ENCODE assay signal across 22 cellular contexts in genomic region chr10:80322158-80322557, GRCh38. TPM values are rescaled to one million over a fixed set of nuclear protein-coding genes. Genes with fewer than 3 reads are reported as not detected.
A peak's percentile ranks its signal among the peaks of the same experiment; 100 is the strongest.
DNase-seq lines count a peak whose midpoint lies in the region; ATAC-seq, FAIRE-seq and TF ChIP-seq lines count a peak whose summit lies in the region.
"Had no signal": no experiment of that assay in that cellular context is flagged by ENCODE, and none has a peak within 500 bp of the region (broad histone marks: within the 10 kb centered on the region; RNA-seq: fewer than 3 reads in every experiment).

No MANE protein-coding gene starts in this region.

- POLR2A ChIA-PET in K562 (lab: Yijun Ruan, JAX) (interaction anchor here (1.0 to 1.5 kb wide), 2 partner anchors 14 to 23 kb away, joined by 3 to 6 read pairs; no protein-coding TSS in a partner anchor), H1 (lab: Charles Lee; ENCODE audit: partially characterized antibody) (no interaction called here)

- no peak overlapping the region for H2BK15ac ChIP-seq in H1 (ENCODE audit: low read length)

- FAIRE-seq in K562 (lab: Jason Lieb, UNC) (no peak), H1 (lab: Jason Lieb, UNC) (no peak)
- FAIRE-seq: A549, GM12892, GM18507 had no signal

- in situ Hi-C loops in K562 (cut with MboI): no loop called here
- in situ Hi-C loops in transverse colon (cut with MboI; ENCODE audit: low pct_ligation_motif_present in 1 of 4, low pct_unique_long_range_greater_than_20kb in 1 of 4, low sequenced_read_pairs in 3 of 4): no loop called here

- no peak overlapping the region for H3K18ac ChIP-seq in H1 (ENCODE audit: extremely low read depth, low read length)

- H3K27me3 ChIP-seq in K562 (ENCODE audit: control insufficient read depth in 2 of 2, insufficient read depth in 2 of 2, low read length in 2 of 2): peaks cover 5 to 22% of the 10 kb centered on the region in 2 experiments; a peak in 2 of 5 replicates
- no peaks in the 10 kb centered on the region for H3K27me3 ChIP-seq in H1 (replicated peaks in 1 of 4; ENCODE audit: control insufficient read depth in 3 of 4, extremely low read depth in 1 of 4, insufficient read depth in 3 of 4, low read length in 3 of 4)
- H3K27me3 ChIP-seq in right lobe of liver: no peaks in the 10 kb centered on the region
- no peaks in the 10 kb centered on the region for H3K27me3 ChIP-seq in transverse colon

- intact Hi-C loops in K562 (cut with micrococcal nuclease) (no loop called here), right lobe of liver (cut with DNase I) (loop anchor here in 1 of 2 donors (10.0 kb wide), 1 partner anchor 57 kb away; no protein-coding TSS in a partner anchor), transverse colon (cut with DNase I; ENCODE audit: low total_unique reads) (no loop called here)

- no peak overlapping the region for H3K9ac ChIP-seq in K562 (ENCODE audit: insufficient read depth in 1 of 2, low read depth in 2 of 2, low read length in 2 of 2)
- no peak overlapping the region for H3K9ac ChIP-seq in H1 (replicated peaks in 1 of 4; ENCODE audit: extremely low read depth in 1 of 4, low read depth in 3 of 4, low read length in 3 of 4)

- no peak overlapping the region for H2AK5ac ChIP-seq in H1 (ENCODE audit: low read depth, low read length)

- H4K20me1 ChIP-seq in K562 (replicated peaks; ENCODE audit: control insufficient read depth, insufficient read depth, low read length) (no peaks in the 10 kb centered on the region), H1 (replicated peaks in 1 of 2; ENCODE audit: control insufficient read depth in 1 of 2, insufficient read depth in 2 of 2, low read length in 2 of 2) (no peaks in the 10 kb centered on the region)

- no peaks in the 10 kb centered on the region for H3K9me3 ChIP-seq in K562 (replicated peaks; ENCODE audit: control insufficient read depth, insufficient read depth, low read depth, low read length)
- no peaks in the 10 kb centered on the region for H3K9me3 ChIP-seq in H1 (ENCODE audit: insufficient read depth in 2 of 2, low read depth in 1 of 2, low read length in 1 of 2)
- no peaks in the 10 kb centered on the region for H3K9me3 ChIP-seq in right lobe of liver
- no peaks in the 10 kb centered on the region for H3K9me3 ChIP-seq in transverse colon
- H3K9me3 ChIP-seq: A549 had no signal

- H3K79me2 ChIP-seq in K562 (ENCODE audit: control insufficient read depth, insufficient read depth, low read length) (no peaks in the 10 kb centered on the region), H1 (ENCODE audit: control insufficient read depth in 1 of 2, insufficient read depth in 2 of 2, low read length in 2 of 2) (no peaks in the 10 kb centered on the region)

- H3K27ac ChIP-seq in K562 (ENCODE audit: extremely low read depth, low read depth, low read length): no peak overlapping the region
- no peak overlapping the region for H3K27ac ChIP-seq in H1 (ENCODE audit: low read depth, low read length)
- H3K27ac ChIP-seq in right lobe of liver: peak overlapping the region; percentile 54 to 92 (median 91)
- H3K27ac ChIP-seq in transverse colon: no peak overlapping the region
- H3K27ac ChIP-seq: A549 had no signal

- no peak overlapping the region for H2BK5ac ChIP-seq in H1 (ENCODE audit: low read depth, low read length)

- no peak overlapping the region for H2BK20ac ChIP-seq in H1 (ENCODE audit: low read length)

- no peak overlapping the region for H2BK12ac ChIP-seq in H1 (ENCODE audit: low read depth, low read length)

- ATAC-seq in K562 (no peak), right lobe of liver (peak in 2 of 4 donors; percentile 6 to 11), GM18868 (IDR thresholded peaks at IDR 0.05; ENCODE audit: unreplicated experiment) (no peak)
- ATAC-seq: A549, GM23338, HCT116 had no signal

- 0% methylated on average over 2 of the region's 2 CpGs for WGBS in K562 (ENCODE audit: insufficient coverage, low coverage, missing lambda C conversion rate)
- WGBS in H1 (ENCODE audit: extremely low coverage in 1 of 2, insufficient coverage in 1 of 2, insufficient read length in 1 of 2, insufficient replicate concordance in 2 of 2, low coverage in 1 of 2, low lambda C conversion rate in 2 of 2, missing lambda C conversion rate in 1 of 2), 2 experiments: 92% methylated on average over 2 of the region's 2 CpGs; no CpG with 5 or more reads in 1 of the 2 experiments
- WGBS in right lobe of liver (ENCODE audit: insufficient coverage, low coverage, low lambda C conversion rate, missing lambda C conversion rate): 60% methylated on average over 2 of the region's 2 CpGs
- WGBS in transverse colon (ENCODE audit: low coverage in 1 of 2), 2 donors: 60 to 68% methylated on average over 1 to 2 of the region's 2 CpGs

- no peaks in the 10 kb centered on the region for H3K23me2 ChIP-seq in H1 (ENCODE audit: low read depth, low read length)

- TF ChIP-seq CTCF in K562 (IDR thresholded peaks at IDR 0.05 in 2 of 3, conservative IDR thresholded peaks at IDR 0.05 in 1 of 3; ENCODE audit: insufficient read depth in 2 of 3, low read depth in 1 of 3, low read length in 3 of 3): no peak
- no peak for TF ChIP-seq CTCF in H1 (IDR thresholded peaks at IDR 0.05; ENCODE audit: control extremely low read depth in 1 of 3, insufficient read depth in 1 of 3, low read depth in 1 of 3, low read length in 3 of 3)
- no peak for TF ChIP-seq CTCF in right lobe of liver (IDR thresholded peaks at IDR 0.05)
- TF ChIP-seq CTCF in transverse colon (IDR thresholded peaks at IDR 0.05): no peak

- H3K4ac ChIP-seq in H1 (replicated peaks; ENCODE audit: insufficient read length, low read depth, low read length): no peak overlapping the region

- no peak overlapping the region for H3K4me3 ChIP-seq in K562
- no peak overlapping the region for H3K4me3 ChIP-seq in H1 (ENCODE audit: extremely low read depth in 1 of 4, insufficient read depth in 2 of 4, low read depth in 3 of 4, low read length in 4 of 4)
- H3K4me3 ChIP-seq in right lobe of liver: no peak overlapping the region
- no peak overlapping the region for H3K4me3 ChIP-seq in transverse colon
- H3K4me3 ChIP-seq: A549, GM23338 had no signal

- H2BK120ac ChIP-seq in H1 (replicated peaks; ENCODE audit: low read depth, low read length): no peak overlapping the region

- H3K79me1 ChIP-seq in H1 (ENCODE audit: low read depth, low read length): no peaks in the 10 kb centered on the region

- CTCF ChIA-PET in K562 (lab: Yijun Ruan, JAX; ENCODE audit: low intra/inter-chr PET ratio): no interaction called here
- CTCF ChIA-PET in H1 (lab: Charles Lee; ENCODE audit: partially characterized antibody): interaction anchor here (0.6 to 1.3 kb wide), 5 partner anchors 32 to 1247 kb away, joined by 3 to 4 read pairs (median 3); no protein-coding TSS in a partner anchor

- H2AFZ ChIP-seq in K562 (ENCODE audit: low read depth, low read length) (no peak overlapping the region), H1 (ENCODE audit: low read length) (no peak overlapping the region)

- no peaks in the 10 kb centered on the region for H3K36me3 ChIP-seq in K562 (ENCODE audit: control insufficient read depth, insufficient read depth, low read length)
- H3K36me3 ChIP-seq in H1 (ENCODE audit: control insufficient read depth in 2 of 4, insufficient read depth in 4 of 4, low read length in 3 of 4): no peaks in the 10 kb centered on the region
- H3K36me3 ChIP-seq in right lobe of liver: no peaks in the 10 kb centered on the region
- H3K36me3 ChIP-seq in transverse colon: no peaks in the 10 kb centered on the region

- H3K56ac ChIP-seq in H1 (replicated peaks; ENCODE audit: insufficient read length, low read depth, low read length): no peak overlapping the region

- H4K91ac ChIP-seq in H1 (replicated peaks; ENCODE audit: insufficient read length, low read length): no peak overlapping the region

- H3K23ac ChIP-seq in H1 (ENCODE audit: insufficient read length): no peak overlapping the region

- H3K4me2 ChIP-seq in K562 (ENCODE audit: insufficient read depth, low read length): no peak overlapping the region
- no peak overlapping the region for H3K4me2 ChIP-seq in H1 (ENCODE audit: insufficient read depth in 1 of 2, low read depth in 2 of 2, low read length in 2 of 2)
- H3K4me2 ChIP-seq: A549, GM23338 had no signal

- H4K5ac ChIP-seq in H1 (ENCODE audit: insufficient read length, low read depth, low read length): no peak overlapping the region

- H3K4me1 ChIP-seq in K562 (replicated peaks in 1 of 2; ENCODE audit: control insufficient read depth in 2 of 2, insufficient read depth in 2 of 2, low read length in 2 of 2) (no peaks in the 10 kb centered on the region), H1 (replicated peaks in 1 of 4; ENCODE audit: control insufficient read depth in 3 of 4, insufficient read depth in 4 of 4, low read length in 3 of 4) (no peaks in the 10 kb centered on the region), right lobe of liver (peaks cover 0 to 61% (median 12%) of the 10 kb centered on the region in 4 donors), transverse colon (no peaks in the 10 kb centered on the region)
- H3K4me1 ChIP-seq: A549 had no signal

- no peak overlapping the region for H4K8ac ChIP-seq in H1 (ENCODE audit: extremely low read depth, insufficient read depth, low read length)

- H3K9me1 ChIP-seq in K562 (ENCODE audit: control insufficient read depth, insufficient read depth, low read length): no peaks in the 10 kb centered on the region

- TF ChIP-seq RAD21 in K562 (CRISPR knock-in tag; conservative IDR thresholded peaks at IDR 0.05 in 1 of 2, IDR thresholded peaks at IDR 0.05 in 1 of 2) (no peak), H1 (IDR thresholded peaks at IDR 0.05 in 1 of 2, conservative IDR thresholded peaks at IDR 0.05 in 1 of 2; ENCODE audit: low read depth in 2 of 2, low read length in 2 of 2) (no peak)

- TF ChIP-seq POLR2A in K562 (conservative IDR thresholded peaks at IDR 0.05): no peak
- TF ChIP-seq POLR2A in H1 (IDR thresholded peaks at IDR 0.05; ENCODE audit: control extremely low read depth in 1 of 2, low read depth in 2 of 2, low read length in 2 of 2): no peak
- TF ChIP-seq POLR2A in right lobe of liver (IDR thresholded peaks at IDR 0.05): no peak
- no peak for TF ChIP-seq POLR2A in transverse colon (IDR thresholded peaks at IDR 0.05)

- H3K14ac ChIP-seq in H1 (ENCODE audit: insufficient read length): no peak overlapping the region

- no TSS peak for BruUV-seq in K562 (replicated peaks; lab: Mats Ljungman, UMichigan)

- no peak for TF ChIP-seq EP300 in K562 (IDR thresholded peaks at IDR 0.05; ENCODE audit: low read length)
- no peak for TF ChIP-seq EP300 in H1 (IDR thresholded peaks at IDR 0.05; ENCODE audit: borderline replicate concordance in 1 of 2, low read depth in 2 of 2, low read length in 2 of 2)
- no peak for TF ChIP-seq EP300 in transverse colon (IDR thresholded peaks at IDR 0.05; ENCODE audit: low read depth)

- DNase-seq in K562 (ENCODE audit: extremely low read depth in 1 of 4, low spot score in 3 of 4) (no peak), H1 (ENCODE audit: low read depth in 1 of 2, low spot score in 2 of 2) (no peak), right lobe of liver (no peak), transverse colon (no peak), glomerular visceral epithelial cell (ENCODE audit: extremely low spot score) (no peak), C1 segment of cervical spinal cord (lab: John Stamatoyannopoulos, UW) (no peak)
- DNase-seq: AML-193; CD4-positive, alpha-beta memory T cell; DMS153; DMS79; GDM1; H7; HFFc6 had no signal

RNA-seq across cellular contexts. Expression of gene MAT1A, which starts 32.7 kb away (rescaled TPM):
- total RNA-seq in K562 (2011; cell fraction: chromatin; rRNA removed; ENCODE audit: low replicate concordance): 0.44 TPM in 1 of 2 replicates, not detected in the other
- total RNA-seq in K562 (2011; cell fraction: nucleolus; rRNA removed): 0.13 TPM in 1 of 2 replicates, not detected in the other
- not detected in 2 replicates for total RNA-seq in K562 (2011; cell fraction: nucleoplasm; rRNA removed)
- total RNA-seq in K562 (2014; rRNA removed): 0.05 and 0.12 TPM in 2 replicates
- total RNA-seq in K562 (2014; rRNA removed; fragmentation: Illumina TruSeq; extraction: Trizol): 0.15 TPM in 1 of 2 replicates, not detected in the other
- total RNA-seq in K562 (2015; rRNA removed; fragmentation: Illumina TruSeq; extraction: Trizol): 0.11 and 0.26 TPM in 2 replicates
- 0.24 and 0.42 TPM in 2 replicates for total RNA-seq in K562 (2021)
- polyA plus RNA-seq in K562 (2011; rRNA removed): 0.03 and 0.04 TPM in 2 replicates
- polyA plus RNA-seq in K562 (2011; cell fraction: cytosol; rRNA removed): 0.03 and 0.04 TPM in 2 replicates
- 0.09 TPM in 1 of 2 replicates, not detected in the other for polyA plus RNA-seq in K562 (2011; cell fraction: nucleus; rRNA removed)
- 0.46 and 0.47 TPM in 2 replicates for polyA plus RNA-seq in K562 (2012)
- polyA plus RNA-seq in K562 (2014; fragmentation: Illumina TruSeq; extraction: Trizol): 0.03 TPM in 1 of 2 replicates, not detected in the other
- polyA plus RNA-seq in K562 (2014; fragmentation: Nextera tagmentation; extraction: Ambion mirVana): not detected
- 0.19 and 0.30 TPM in 2 replicates for polyA plus RNA-seq in K562 (2014; rRNA removed)
- polyA minus RNA-seq in K562 (2011; rRNA and poly(A)+ RNA removed): not detected in 2 replicates
- polyA minus RNA-seq in K562 (2011; cell fraction: cytosol; rRNA and poly(A)+ RNA removed): not detected in 2 replicates
- polyA minus RNA-seq in K562 (2011; cell fraction: nucleus; rRNA and poly(A)+ RNA removed): not detected in 2 replicates
- 2.9 and 4.1 TPM in 2 replicates for total RNA-seq in H1 (2021; fragmentation: NEBNext Ultra II Directional; extraction: Animal tissue kit (Norgen Biotek cat#: 25700))
- polyA plus RNA-seq in H1 (2011; rRNA removed): 4.4 and 6.4 TPM in 2 replicates
- 6.7 TPM for polyA plus RNA-seq in H1 (2011; cell fraction: cytosol; rRNA removed)
- polyA plus RNA-seq in H1 (2011; cell fraction: nucleus; rRNA removed): 8.5 TPM
- 2.8 to 7.4 TPM (median 4.6 TPM) in 4 replicates for polyA plus RNA-seq in H1 (2012, experiment 1 of 2)
- polyA plus RNA-seq in H1 (2012, experiment 2 of 2): 2.4 TPM
- 1.5 TPM for polyA plus RNA-seq in H1 (2013, experiment 1 of 2)
- 1.3 TPM for polyA plus RNA-seq in H1 (2013, experiment 2 of 2)
- polyA minus RNA-seq in H1 (2011; rRNA and poly(A)+ RNA removed): 4.6 and 6.7 TPM in 2 replicates
- 3.4 TPM for polyA minus RNA-seq in H1 (2011; cell fraction: cytosol; rRNA and poly(A)+ RNA removed)
- polyA minus RNA-seq in H1 (2011; cell fraction: nucleus; rRNA and poly(A)+ RNA removed): 1.5 TPM
- 1,000 to 10,000 TPM in 2 of 6 experiments, 100 to 1,000 TPM in 4; 430 to 1,200 (median 741) TPM for total RNA-seq in right lobe of liver
- 1 to 10 TPM in 1 of 4 donors, under 1 TPM in 1, not detected in 2; 0.14 to 1.5 TPM for total RNA-seq in transverse colon
- total RNA-seq: CD4-positive, alpha-beta memory T cell; HFFc6 had no signal
- polyA plus RNA-seq: BJ; CD14-positive monocyte; CD4-positive, alpha-beta memory T cell had no signal

RNA-seq across cellular contexts. Expression of gene DYDC1, which starts 34.4 kb away (rescaled TPM):
- total RNA-seq in K562 (2011; cell fraction: chromatin; rRNA removed; ENCODE audit: low replicate concordance): not detected in 2 replicates
- not detected in 2 replicates for total RNA-seq in K562 (2011; cell fraction: nucleolus; rRNA removed)
- not detected in 2 replicates for total RNA-seq in K562 (2011; cell fraction: nucleoplasm; rRNA removed)
- total RNA-seq in K562 (2014; rRNA removed): not detected in 2 replicates
- not detected in 2 replicates for total RNA-seq in K562 (2014; rRNA removed; fragmentation: Illumina TruSeq; extraction: Trizol)
- total RNA-seq in K562 (2015; rRNA removed; fragmentation: Illumina TruSeq; extraction: Trizol): not detected in 2 replicates
- not detected in 2 replicates for total RNA-seq in K562 (2021)
- polyA plus RNA-seq in K562 (2011; rRNA removed): not detected in 2 replicates
- not detected in 2 replicates for polyA plus RNA-seq in K562 (2011; cell fraction: cytosol; rRNA removed)
- polyA plus RNA-seq in K562 (2011; cell fraction: nucleus; rRNA removed): not detected in 2 replicates
- not detected in 2 replicates for polyA plus RNA-seq in K562 (2012)
- polyA plus RNA-seq in K562 (2014; fragmentation: Illumina TruSeq; extraction: Trizol): not detected in 2 replicates
- not detected for polyA plus RNA-seq in K562 (2014; fragmentation: Nextera tagmentation; extraction: Ambion mirVana)
- not detected in 2 replicates for polyA plus RNA-seq in K562 (2014; rRNA removed)
- not detected in 2 replicates for polyA minus RNA-seq in K562 (2011; rRNA and poly(A)+ RNA removed)
- polyA minus RNA-seq in K562 (2011; cell fraction: cytosol; rRNA and poly(A)+ RNA removed): not detected in 2 replicates
- polyA minus RNA-seq in K562 (2011; cell fraction: nucleus; rRNA and poly(A)+ RNA removed): not detected in 2 replicates
- total RNA-seq in H1 (2021; fragmentation: NEBNext Ultra II Directional; extraction: Animal tissue kit (Norgen Biotek cat#: 25700)): 0.44 TPM in 1 of 2 replicates, not detected in the other
- polyA plus RNA-seq in H1 (2011; rRNA removed): 0.11 TPM in 1 of 2 replicates, not detected in the other
- not detected for polyA plus RNA-seq in H1 (2011; cell fraction: cytosol; rRNA removed)
- not detected for polyA plus RNA-seq in H1 (2011; cell fraction: nucleus; rRNA removed)
- polyA plus RNA-seq in H1 (2012, experiment 1 of 2): 0.33 to 0.61 TPM (median 0.58 TPM) in 3 of 4 replicates, not detected in the other
- not detected for polyA plus RNA-seq in H1 (2012, experiment 2 of 2)
- 0.22 TPM for polyA plus RNA-seq in H1 (2013, experiment 1 of 2)
- polyA plus RNA-seq in H1 (2013, experiment 2 of 2): 0.63 TPM
- polyA minus RNA-seq in H1 (2011; rRNA and poly(A)+ RNA removed): not detected in 2 replicates
- polyA minus RNA-seq in H1 (2011; cell fraction: cytosol; rRNA and poly(A)+ RNA removed): not detected
- not detected for polyA minus RNA-seq in H1 (2011; cell fraction: nucleus; rRNA and poly(A)+ RNA removed)
- not detected for total RNA-seq in right lobe of liver
- total RNA-seq in transverse colon: not detected
- total RNA-seq: CD4-positive, alpha-beta memory T cell; Daoy; GM23338; H7; HFFc6 had no signal
- polyA plus RNA-seq: A549; BJ; CD14-positive monocyte; CD4-positive, alpha-beta memory T cell; GM23338 had no signal

RNA-seq across cellular contexts. Expression of gene DYDC2, which starts 34.4 kb away (rescaled TPM):
- total RNA-seq in K562 (2011; cell fraction: chromatin; rRNA removed; ENCODE audit: low replicate concordance): not detected in 2 replicates
- total RNA-seq in K562 (2011; cell fraction: nucleolus; rRNA removed): not detected in 2 replicates
- not detected in 2 replicates for total RNA-seq in K562 (2011; cell fraction: nucleoplasm; rRNA removed)
- total RNA-seq in K562 (2014; rRNA removed) (0.12 TPM in 1 of 2 replicates, not detected in the other), K562 (2014; rRNA removed; fragmentation: Illumina TruSeq; extraction: Trizol) (0.11 TPM in 1 of 2 replicates, not detected in the other), K562 (2015; rRNA removed; fragmentation: Illumina TruSeq; extraction: Trizol) (0.11 TPM in 1 of 2 replicates, not detected in the other), K562 (2021) (not detected in 2 replicates), right lobe of liver (1 to 10 TPM in 2 of 6 experiments, under 1 TPM in 2, not detected in 2; 0.34 to 2.5 (median 0.84) TPM), transverse colon (not detected)
- polyA plus RNA-seq in K562 (2011; rRNA removed) (not detected in 2 replicates), K562 (2014; fragmentation: Illumina TruSeq; extraction: Trizol) (0.06 TPM in 1 of 2 replicates, not detected in the other), K562 (2014; fragmentation: Nextera tagmentation; extraction: Ambion mirVana) (under 1 TPM in 1 of 2 experiments, not detected in 1; 0.18 TPM), K562 (2014; rRNA removed) (0.34 TPM in 1 of 2 replicates, not detected in the other), H1 (2011; rRNA removed) (0.88 and 1.5 TPM in 2 replicates)
- polyA plus RNA-seq in K562 (2011; cell fraction: cytosol; rRNA removed): not detected in 2 replicates
- polyA plus RNA-seq in K562 (2011; cell fraction: nucleus; rRNA removed): not detected in 2 replicates
- 0.07 and 0.87 TPM in 2 replicates for polyA plus RNA-seq in K562 (2012)
- not detected in 2 replicates for polyA minus RNA-seq in K562 (2011; rRNA and poly(A)+ RNA removed)
- polyA minus RNA-seq in K562 (2011; cell fraction: cytosol; rRNA and poly(A)+ RNA removed): not detected in 2 replicates
- polyA minus RNA-seq in K562 (2011; cell fraction: nucleus; rRNA and poly(A)+ RNA removed): not detected in 2 replicates
- total RNA-seq in H1 (2021; fragmentation: NEBNext Ultra II Directional; extraction: Animal tissue kit (Norgen Biotek cat#: 25700)): 3.5 and 5.2 TPM in 2 replicates
- polyA plus RNA-seq in H1 (2011; cell fraction: cytosol; rRNA removed): 3.5 TPM
- polyA plus RNA-seq in H1 (2011; cell fraction: nucleus; rRNA removed): 0.90 TPM
- 5.0 to 7.3 TPM (median 6.7 TPM) in 4 replicates for polyA plus RNA-seq in H1 (2012, experiment 1 of 2)
- 0.92 TPM for polyA plus RNA-seq in H1 (2012, experiment 2 of 2)
- polyA plus RNA-seq in H1 (2013, experiment 1 of 2): 2.9 TPM
- 2.9 TPM for polyA plus RNA-seq in H1 (2013, experiment 2 of 2)
- polyA minus RNA-seq in H1 (2011; rRNA and poly(A)+ RNA removed): 0.50 and 1.00 TPM in 2 replicates
- polyA minus RNA-seq in H1 (2011; cell fraction: cytosol; rRNA and poly(A)+ RNA removed): 0.88 TPM
- 0.70 TPM for polyA minus RNA-seq in H1 (2011; cell fraction: nucleus; rRNA and poly(A)+ RNA removed)
- total RNA-seq: CD4-positive, alpha-beta memory T cell; Daoy; HFFc6 had no signal
- polyA plus RNA-seq: BJ; CD14-positive monocyte; CD4-positive, alpha-beta memory T cell had no signal

Comparison
In these comparisons a context has a peak if more than half of its experiments do, and no peak if none do; other contexts are left out.
1. H3K27ac ChIP-seq: peak in right lobe of liver (3 of 3); none in K562 (single experiment), H1 (single experiment) and transverse colon (0 of 4).
2. RNA of gene MAT1A, which starts 32.7 kb away (total RNA-seq): 430 to 1,200 TPM in right lobe of liver; 2.9 to 4.1 TPM in H1, 0.05 to 0.44 TPM in K562 and 0.14 to 1.5 TPM in transverse colon; every median in the first group is over 10 times any median in the second.
3. Of the 49 proteins assayed by ChIP-seq in both K562 and H1: peak only in K562: none; only in H1: none; in both: CEBPB; in neither: 48.